Comparison of ENCODE assay signal across 7 cellular contexts in genomic region chr19:48403606-48404005, GRCh38. TPM values are rescaled to one million over a fixed set of nuclear protein-coding genes. Genes with fewer than 3 reads are reported as not detected.
DNase-seq lines count a peak whose midpoint lies in the region; ATAC-seq and TF ChIP-seq lines count a peak whose summit lies in the region.
"Had no signal": no experiment of that assay in that cellular context is flagged by ENCODE, and none has a peak within 500 bp of the region (broad histone marks: within the 10 kb centered on the region; RNA-seq: fewer than 3 reads in every experiment).

No MANE protein-coding gene starts in this region.

- H3K9ac ChIP-seq in OCI-LY3 (ENCODE audit: low read length): no peak overlapping the region

- no peak overlapping the region for H3K4me2 ChIP-seq in OCI-LY3 (ENCODE audit: low read length)

- H3K4me1 ChIP-seq in OCI-LY3 (ENCODE audit: low read length) (peaks cover 19% of the 10 kb centered on the region), spleen (peaks cover 0 to 26% (median 5%) of the 10 kb centered on the region in 6 donors)

- no peak for TF ChIP-seq CTCF in OCI-LY3 (IDR thresholded peaks at IDR 0.05; ENCODE audit: low read depth, low read length)
- TF ChIP-seq CTCF in spleen (IDR thresholded peaks at IDR 0.05 in 8 of 11, conservative IDR thresholded peaks at IDR 0.05 in 3 of 11): no peak

- no peak for TF ChIP-seq POLR2A in spleen (IDR thresholded peaks at IDR 0.05)

- no peaks in the 10 kb centered on the region for H4K20me1 ChIP-seq in OCI-LY3 (ENCODE audit: insufficient read depth, low read length)

- no peaks in the 10 kb centered on the region for H3K36me3 ChIP-seq in OCI-LY3 (replicated peaks; ENCODE audit: low read depth, low read length)
- no peaks in the 10 kb centered on the region for H3K36me3 ChIP-seq in spleen

- DNase-seq in AG20443 (ENCODE audit: low spot score): peak; percentile 58
- DNase-seq in ecto neural progenitor cell (ENCODE audit: low spot score): peak; percentile 76
- DNase-seq in spleen: peak; percentile 90
- DNase-seq in dedifferentiated amniotic fluid mesenchymal stem cell (ENCODE audit: extremely low spot score): no peak

- peak overlapping the region; percentile 17; the same call in 1 of the 2 replicates for H2AFZ ChIP-seq in OCI-LY3 (ENCODE audit: low read depth, low read length)

- no peaks in the 10 kb centered on the region for H3K79me2 ChIP-seq in OCI-LY3 (ENCODE audit: low read length)

- H3K4me3 ChIP-seq in OCI-LY3 (ENCODE audit: low read length) (no peak overlapping the region), spleen (no peak overlapping the region)

- H3K27me3 ChIP-seq in OCI-LY3 (ENCODE audit: low read depth, low read length) (peaks cover 8% of the 10 kb centered on the region; the same call in 1 of the 2 replicates), spleen (replicated peaks in 1 of 7) (peaks cover 0 to 25% (median 0%) of the 10 kb centered on the region in 7 donors)

- no peaks in the 10 kb centered on the region for H3K9me3 ChIP-seq in OCI-LY3 (ENCODE audit: insufficient read depth, low read length)
- peaks cover 0 to 9% (median 0%) of the 10 kb centered on the region in 8 donors for H3K9me3 ChIP-seq in spleen

- intact Hi-C loops in spleen (cut with DNase I; ENCODE audit: low total_unique reads): no loop called here

- WGBS in spleen, 5 donors: 0 to 37% (median 30%) methylated on average over 2 to 3 of the region's 3 CpGs

- peak; percentile 61 for ATAC-seq in GM19452 (IDR thresholded peaks at IDR 0.05; ENCODE audit: unreplicated experiment)

- H3K27ac ChIP-seq in OCI-LY3 (ENCODE audit: low read length) (no peak overlapping the region), spleen (peak overlapping the region in 3 of 8 donors; percentile 11 to 35 (median 29))

RNA-seq across cellular contexts. Expression of gene GRIN2D, which starts 10.1 kb away (rescaled TPM):
- 1 to 10 TPM in 1 of 7 donors, under 1 TPM in 6; 0.28 to 1.2 (median 0.77) TPM for total RNA-seq in spleen
- under 1 TPM; 0.07 to 0.10 (median 0.09) TPM for polyA plus RNA-seq in spleen

RNA-seq across cellular contexts. Expression of gene KDELR1, which starts 12.3 kb away (rescaled TPM):
- total RNA-seq in spleen: 10 to 100 TPM; 61.7 to 95.9 (median 76.2) TPM
- 10 to 100 TPM; 36.2 to 55.9 (median 45.0) TPM for polyA plus RNA-seq in spleen

RNA-seq across cellular contexts. Expression of gene SYNGR4, which starts 39.4 kb away (rescaled TPM):
- not detected for total RNA-seq in spleen
- under 1 TPM in 1 of 3 donors, not detected in 2; 0.09 TPM for polyA plus RNA-seq in spleen
- total RNA-seq: glomerular endothelial cell had no signal

RNA-seq across cellular contexts. Expression of gene TMEM143, which starts 39.9 kb away (rescaled TPM):
- total RNA-seq in spleen: 10 to 100 TPM in 4 of 7 donors, 1 to 10 TPM in 3; 8.7 to 14.8 (median 12.5) TPM
- polyA plus RNA-seq in spleen: 1 to 10 TPM; 5.8 to 7.7 (median 7.0) TPM

RNA-seq across cellular contexts. Expression of gene GRWD1, which starts 42.2 kb away (rescaled TPM):
- 10 to 100 TPM; 24.3 to 34.5 (median 26.0) TPM for total RNA-seq in spleen
- 10 to 100 TPM in 1 of 3 donors, 1 to 10 TPM in 2; 5.5 to 14.7 (median 9.5) TPM for polyA plus RNA-seq in spleen
